Comparison of ENCODE assay signal across 8 cellular contexts in genomic region chr6:30357678-30358339, GRCh38. TPM values are rescaled to one million over a fixed set of nuclear protein-coding genes. Genes with fewer than 3 reads are reported as not detected.
DNase-seq lines count a peak whose midpoint lies in the region; ATAC-seq and TF ChIP-seq lines count a peak whose summit lies in the region.

No MANE protein-coding gene starts in this region.

- TF ChIP-seq POLR2A in uterus (IDR thresholded peaks at IDR 0.05) = no peak

- H3K9me3 ChIP-seq in uterus = no peaks in the 10 kb centered on the region

- H3K27ac Mint-ChIP-seq in activated naive CD8-positive, alpha-beta T cell treated with anti-CD3 and anti-CD28 coated beads for 36 hours = no peak overlapping the region
- H3K27ac Mint-ChIP-seq in osteocyte (ENCODE audit: unreplicated experiment) = no peak overlapping the region

- in situ Hi-C loops in KBM-7 (cut with MboI; ENCODE audit: low pct_unique_long_range_greater_than_20kb, low sequenced_read_pairs) = no loop called here

- no peaks in the 10 kb centered on the region for H3K36me3 ChIP-seq in uterus

- peaks cover 57% of the 10 kb centered on the region for H3K27me3 Mint-ChIP-seq in activated naive CD8-positive, alpha-beta T cell treated with anti-CD3 and anti-CD28 coated beads for 36 hours
- H3K27me3 Mint-ChIP-seq in osteocyte (ENCODE audit: unreplicated experiment) = peaks cover 66% of the 10 kb centered on the region

- no peaks in the 10 kb centered on the region for H3K36me3 Mint-ChIP-seq in activated naive CD8-positive, alpha-beta T cell treated with anti-CD3 and anti-CD28 coated beads for 36 hours
- no peaks in the 10 kb centered on the region for H3K36me3 Mint-ChIP-seq in osteocyte (ENCODE audit: unreplicated experiment)

- TF ChIP-seq CTCF in osteocyte (IDR thresholded peaks at IDR 0.05) = peak; percentile 86
- TF ChIP-seq CTCF in uterus (IDR thresholded peaks at IDR 0.05) = peak; percentile 50 to 79 (median 58)

- peak overlapping the region; percentile 34 to 41 for H3K4me3 ChIP-seq in uterus

- intact Hi-C loops in head of caudate nucleus (cut with DNase I) = no loop called here
- intact Hi-C loops in uterus (cut with DNase I; ENCODE audit: low total_unique reads) = no loop called here

- no peaks in the 10 kb centered on the region for H3K27me3 ChIP-seq in uterus

- ATAC-seq in GM18870 (IDR thresholded peaks at IDR 0.05; ENCODE audit: unreplicated experiment) = no peak

- no peaks in the 10 kb centered on the region for H3K4me1 ChIP-seq in uterus

- DNase-seq in DMS153 (lab: John Stamatoyannopoulos, UW) (peak; percentile 3), KBM-7 (peak; percentile 81), SHP77 treated with DMSO at 0.1 percent for 48 hours (lab: John Stamatoyannopoulos, UW) (peak; percentile 16), head of caudate nucleus (peak; percentile 40 to 93 (median 74)), osteocyte (ENCODE audit: extremely low spot score, unreplicated experiment) (no peak), uterus (peak; percentile 61 to 79)
- peak; percentile 43 for DNase-seq in activated naive CD8-positive, alpha-beta T cell treated with anti-CD3 and anti-CD28 coated beads for 36 hours

- H3K4me1 Mint-ChIP-seq in activated naive CD8-positive, alpha-beta T cell treated with anti-CD3 and anti-CD28 coated beads for 36 hours = peaks cover 6% of the 10 kb centered on the region
- H3K4me1 Mint-ChIP-seq in osteocyte (ENCODE audit: unreplicated experiment) = peaks cover 7% of the 10 kb centered on the region

- no peaks in the 10 kb centered on the region for H3K9me3 Mint-ChIP-seq in activated naive CD8-positive, alpha-beta T cell treated with anti-CD3 and anti-CD28 coated beads for 36 hours
- H3K9me3 Mint-ChIP-seq in osteocyte (ENCODE audit: unreplicated experiment) = peaks cover 6% of the 10 kb centered on the region

- peak overlapping the region; percentile 67 to 79 for H3K27ac ChIP-seq in uterus

- peak overlapping the region; percentile 81 for H3K4me3 Mint-ChIP-seq in activated naive CD8-positive, alpha-beta T cell treated with anti-CD3 and anti-CD28 coated beads for 36 hours
- H3K4me3 Mint-ChIP-seq in osteocyte (ENCODE audit: unreplicated experiment) = peak overlapping the region; percentile 81

RNA-seq across cellular contexts. Expression of gene RPP21, which starts 12.9 kb away (rescaled TPM):
- total RNA-seq in activated naive CD8-positive, alpha-beta T cell treated with anti-CD3 and anti-CD28 coated beads for 36 hours = 10 to 100 TPM; 42.2 to 46.5 TPM
- 47.5 and 48.8 TPM in 2 replicates for total RNA-seq in osteocyte
- 100 to 1,000 TPM in 1 of 4 donors, 10 to 100 TPM in 3; 12.9 to 220 (median 66.1) TPM for total RNA-seq in uterus

RNA-seq across cellular contexts. Expression of gene TRIM39, which starts 31.1 kb away (rescaled TPM):
- total RNA-seq in activated naive CD8-positive, alpha-beta T cell treated with anti-CD3 and anti-CD28 coated beads for 36 hours = 10 to 100 TPM; 26.2 to 29.2 TPM
- total RNA-seq in osteocyte = 11.6 and 14.8 TPM in 2 replicates
- total RNA-seq in uterus = 10 to 100 TPM in 3 of 4 donors, 1 to 10 TPM in 1; 3.2 to 29.7 (median 18.7) TPM
